ENCODE assay signal across 8 cellular contexts in the genomic region with DNA sequence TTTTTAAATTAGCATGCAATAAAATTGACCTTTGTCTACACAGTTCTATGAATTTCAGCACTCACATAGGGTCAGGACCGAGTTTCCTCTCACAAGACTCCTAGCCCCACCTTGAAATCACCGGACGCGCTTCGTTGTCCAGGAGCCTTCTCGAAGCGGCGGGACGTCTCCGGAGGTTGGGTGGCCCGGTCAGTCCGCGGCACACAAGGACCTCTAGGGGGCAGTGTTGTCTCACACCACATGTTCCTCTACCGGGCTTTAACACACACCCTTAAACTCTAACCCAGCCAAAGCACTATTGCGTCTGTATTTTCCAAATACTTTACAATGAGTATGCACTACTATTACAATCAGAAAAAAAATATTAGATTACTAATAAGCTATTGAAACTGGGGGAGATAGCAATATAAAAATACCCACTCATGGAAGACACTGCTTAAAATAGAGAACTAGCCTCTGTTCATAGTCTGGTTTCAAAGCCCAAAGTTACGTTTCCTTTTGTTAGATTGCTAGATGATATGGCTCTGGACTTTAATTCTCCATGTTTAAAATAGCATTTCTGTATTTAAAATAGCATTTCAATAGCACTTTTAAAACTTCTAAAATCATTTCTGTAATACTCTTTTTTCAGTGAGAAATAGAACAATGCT. TPM values are rescaled to one million over a fixed set of nuclear protein-coding genes. Genes with fewer than 3 reads are reported as not detected.
A peak's percentile ranks its signal among the peaks of the same experiment; 100 is the strongest.
DNase-seq lines count a peak whose midpoint lies in the region; ATAC-seq, FAIRE-seq and TF ChIP-seq lines count a peak whose summit lies in the region.
"Not testable (repeated sequence)": the region's sequence is repeated elsewhere in the genome, so short reads cannot be mapped to it uniquely, and the experiment has no call there.

No MANE protein-coding gene starts in this region.

- H3K4me3 Mint-ChIP-seq in activated CD8-positive, alpha-beta T cell treated with anti-CD3 and anti-CD28 coated beads for 36 hours = not testable (repeated sequence)

- not testable (repeated sequence) for H3K27me3 ChIP-seq in K562 (ENCODE audit: control insufficient read depth in 2 of 2, insufficient read depth in 2 of 2, low read length in 2 of 2); left lung

- H3K27me3 Mint-ChIP-seq in activated CD8-positive, alpha-beta T cell treated with anti-CD3 and anti-CD28 coated beads for 36 hours = not testable (repeated sequence)

- not testable (repeated sequence) for H3K27ac ChIP-seq in K562 (ENCODE audit: extremely low read depth, low read depth, low read length); left lung

- not testable (repeated sequence) for H3K27ac Mint-ChIP-seq in activated CD8-positive, alpha-beta T cell treated with anti-CD3 and anti-CD28 coated beads for 36 hours

- H4K20me1 ChIP-seq in K562 (replicated peaks; ENCODE audit: control insufficient read depth, insufficient read depth, low read length) = not testable (repeated sequence)

- H3K4me3 ChIP-seq in K562, left lung: not testable (repeated sequence)

- ATAC-seq in GM18870 (IDR thresholded peaks at IDR 0.05; ENCODE audit: unreplicated experiment) (peak; percentile 88), HG02588 (IDR thresholded peaks at IDR 0.05; ENCODE audit: unreplicated experiment) (peak; percentile 92), HG03469 (IDR thresholded peaks at IDR 0.05; ENCODE audit: unreplicated experiment) (peak; percentile 44), K562 (peak; percentile 94), left lung (peak; percentile 100)
- peak; percentile 87 for ATAC-seq in activated CD8-positive, alpha-beta T cell treated with anti-CD3 and anti-CD28 coated beads for 36 hours

- H3K4me1 Mint-ChIP-seq in activated CD8-positive, alpha-beta T cell treated with anti-CD3 and anti-CD28 coated beads for 36 hours (ENCODE audit: low read depth) = not testable (repeated sequence)

- not testable (repeated sequence) for H3K4me1 ChIP-seq in K562 (replicated peaks in 1 of 2; ENCODE audit: control insufficient read depth in 2 of 2, insufficient read depth in 2 of 2, low read length in 2 of 2); left lung

- H3K4me2 ChIP-seq in K562 (ENCODE audit: insufficient read depth, low read length) = not testable (repeated sequence)

- H3K9ac ChIP-seq in K562 (ENCODE audit: insufficient read depth in 1 of 2, low read depth in 2 of 2, low read length in 2 of 2) = not testable (repeated sequence)

- not testable (repeated sequence) for H3K9me3 ChIP-seq in K562 (replicated peaks; ENCODE audit: control insufficient read depth, insufficient read depth, low read depth, low read length); left lung

- H3K9me3 Mint-ChIP-seq in activated CD8-positive, alpha-beta T cell treated with anti-CD3 and anti-CD28 coated beads for 36 hours = not testable (repeated sequence)

- not testable (repeated sequence) for TF ChIP-seq RAD21 in K562 (CRISPR knock-in tag; conservative IDR thresholded peaks at IDR 0.05 in 1 of 2, IDR thresholded peaks at IDR 0.05 in 1 of 2)

- not testable (repeated sequence) for TF ChIP-seq CTCF in activated CD8-positive, alpha-beta T cell treated with anti-CD3 and anti-CD28 coated beads for 36 hours (IDR thresholded peaks at IDR 0.05); K562 (IDR thresholded peaks at IDR 0.05 in 2 of 3, conservative IDR thresholded peaks at IDR 0.05 in 1 of 3; ENCODE audit: insufficient read depth in 2 of 3, low read depth in 1 of 3, low read length in 3 of 3)
- peak; percentile 26 to 36 for TF ChIP-seq CTCF in left lung (IDR thresholded peaks at IDR 0.05)

- not testable (repeated sequence) for TF ChIP-seq EP300 in K562 (IDR thresholded peaks at IDR 0.05; ENCODE audit: low read length)

- H3K36me3 ChIP-seq in K562 (ENCODE audit: control insufficient read depth, insufficient read depth, low read length); left lung: not testable (repeated sequence)

- POLR2A ChIA-PET in activated CD8-positive, alpha-beta T cell treated with anti-CD3 and anti-CD28 coated beads for 36 hours (lab: Charles Lee); K562 (lab: Yijun Ruan, JAX): not testable (repeated sequence)

- DNase-seq in activated CD8-positive, alpha-beta T cell treated with anti-CD3 and anti-CD28 coated beads for 36 hours = peak; percentile 6
- not testable (repeated sequence) for DNase-seq in K562 (ENCODE audit: extremely low read depth in 1 of 4, low spot score in 3 of 4)
- peak; percentile 82 to 84 for DNase-seq in left lung
- DNase-seq in stimulated activated CD4-positive, alpha-beta T cell treated with anti-CD3 and anti-CD28 coated beads, Interleukin-1b, Interleukin-23, amount 100 ng/mL, for 24 hours (ENCODE audit: low read depth in 4 of 4, low spot score in 1 of 4) = peak in 3 of 4 experiments; percentile 0 to 10 (median 8)
- peak; percentile 49 for DNase-seq in ureter (ENCODE audit: low spot score)

- in situ Hi-C loops in K562 (cut with MboI) = not testable (repeated sequence)

- CTCF ChIA-PET in activated CD8-positive, alpha-beta T cell treated with anti-CD3 and anti-CD28 coated beads for 36 hours (lab: Charles Lee); K562 (lab: Yijun Ruan, JAX; ENCODE audit: low intra/inter-chr PET ratio): not testable (repeated sequence)

- H3K79me2 ChIP-seq in K562 (ENCODE audit: control insufficient read depth, insufficient read depth, low read length) = not testable (repeated sequence)

- H3K36me3 Mint-ChIP-seq in activated CD8-positive, alpha-beta T cell treated with anti-CD3 and anti-CD28 coated beads for 36 hours (ENCODE audit: low read depth) = not testable (repeated sequence)

- BruUV-seq in K562 (replicated peaks; lab: Mats Ljungman, UMichigan) = not testable (repeated sequence)

- not testable (repeated sequence) for H2AFZ ChIP-seq in K562 (ENCODE audit: low read depth, low read length)

- not testable (repeated sequence) for H3K9me1 ChIP-seq in K562 (ENCODE audit: control insufficient read depth, insufficient read depth, low read length)

- TF ChIP-seq POLR2A in K562 (conservative IDR thresholded peaks at IDR 0.05) = not testable (repeated sequence)

- WGBS in K562 (ENCODE audit: insufficient coverage, low coverage, missing lambda C conversion rate) = 0% methylated on average over 8 of the region's 16 CpGs

- FAIRE-seq in K562 (lab: Jason Lieb, UNC) = not testable (repeated sequence)

- intact Hi-C loops in activated CD8-positive, alpha-beta T cell treated with anti-CD3 and anti-CD28 coated beads for 36 hours (cut with micrococcal nuclease); K562 (cut with micrococcal nuclease); left lung (cut with DNase I): not testable (repeated sequence)

RNA-seq across cellular contexts. Expression of a gene that starts 56.0 kb away (rescaled TPM):
- total RNA-seq in activated CD8-positive, alpha-beta T cell treated with anti-CD3 and anti-CD28 coated beads for 36 hours = 1 to 10 TPM in 1 of 2 experiments, under 1 TPM in 1; 0.74 to 1.1 TPM
- 6.2 and 11.2 TPM in 2 replicates for total RNA-seq in K562 (2011; cell fraction: chromatin; rRNA removed; ENCODE audit: low replicate concordance)
- 9.0 and 9.3 TPM in 2 replicates for total RNA-seq in K562 (2011; cell fraction: nucleolus; rRNA removed)
- 5.9 and 7.6 TPM in 2 replicates for total RNA-seq in K562 (2011; cell fraction: nucleoplasm; rRNA removed)
- total RNA-seq in K562 (2014; rRNA removed) = 5.1 and 5.3 TPM in 2 replicates
- total RNA-seq in K562 (2014; rRNA removed; fragmentation: Illumina TruSeq; extraction: Trizol) = 3.0 and 3.5 TPM in 2 replicates
- 5.3 and 5.6 TPM in 2 replicates for total RNA-seq in K562 (2015; rRNA removed; fragmentation: Illumina TruSeq; extraction: Trizol)
- total RNA-seq in K562 (2021) = 8.6 and 9.6 TPM in 2 replicates
- 2.8 and 2.9 TPM in 2 replicates for polyA plus RNA-seq in K562 (2011; rRNA removed)
- 2.2 and 5.4 TPM in 2 replicates for polyA plus RNA-seq in K562 (2011; cell fraction: cytosol; rRNA removed)
- polyA plus RNA-seq in K562 (2011; cell fraction: nucleus; rRNA removed) = 3.7 and 10.4 TPM in 2 replicates
- polyA plus RNA-seq in K562 (2012) = 7.6 and 12.5 TPM in 2 replicates
- polyA plus RNA-seq in K562 (2014; fragmentation: Illumina TruSeq; extraction: Trizol) = 6.8 and 7.6 TPM in 2 replicates
- polyA plus RNA-seq in K562 (2014; fragmentation: Nextera tagmentation; extraction: Ambion mirVana) = under 1 TPM; 0.01 TPM
- 5.4 and 6.4 TPM in 2 replicates for polyA plus RNA-seq in K562 (2014; rRNA removed)
- polyA minus RNA-seq in K562 (2011; rRNA and poly(A)+ RNA removed) = 2.6 and 5.0 TPM in 2 replicates
- 4.6 and 5.0 TPM in 2 replicates for polyA minus RNA-seq in K562 (2011; cell fraction: cytosol; rRNA and poly(A)+ RNA removed)
- polyA minus RNA-seq in K562 (2011; cell fraction: nucleus; rRNA and poly(A)+ RNA removed) = 2.0 and 3.0 TPM in 2 replicates
- total RNA-seq in left lung = 1 to 10 TPM; 3.7 to 3.9 TPM
- 9.3 TPM for total RNA-seq in ureter

Comparison
In these comparisons a context has a peak if more than half of its experiments do, and no peak if none do; other contexts are left out.
1. ATAC-seq: peak in every context shown above with its lines; median percentile 100 in left lung; 94 in K562; 92 in HG02588; 88 in GM18870; 87 in activated CD8-positive, alpha-beta T cell treated with anti-CD3 and anti-CD28 coated beads for 36 hours; 44 in HG03469.